10 cellular contexts compared by ENCODE assay signal in the genomic region with DNA sequence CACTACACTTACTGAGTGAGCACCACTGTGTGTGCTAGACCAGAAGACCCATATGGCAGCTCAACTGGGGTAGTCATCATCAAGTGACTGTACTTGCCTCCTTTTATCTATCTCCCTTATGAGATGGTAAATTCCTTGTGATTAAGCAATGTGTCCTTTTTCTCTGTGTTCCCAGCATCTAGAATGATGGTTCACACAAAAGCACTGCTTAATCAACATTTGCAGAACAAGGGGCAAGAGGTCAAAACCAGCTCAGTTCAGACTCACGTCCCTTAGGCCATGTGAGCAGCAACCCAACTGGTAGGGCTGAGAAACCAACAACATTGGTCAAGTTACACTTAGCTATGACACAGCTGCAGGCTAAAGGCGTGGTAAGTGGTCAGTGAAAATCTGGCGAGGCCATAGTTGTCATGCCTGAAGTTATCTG.
DNase-seq lines count a peak whose midpoint lies in the region; ATAC-seq and TF ChIP-seq lines count a peak whose summit lies in the region.
"Had no signal": no experiment of that assay in that cellular context is flagged by ENCODE, and none has a peak within 500 bp of the region (broad histone marks: within the 10 kb centered on the region; RNA-seq: fewer than 3 reads in every experiment).

No MANE protein-coding gene starts in this region.

- TF ChIP-seq CTCF in AG04449 (IDR thresholded peaks at IDR 0.05; ENCODE audit: insufficient read depth, low read length, missing control alignments) (no peak), cardiac fibroblast (IDR thresholded peaks at IDR 0.05; ENCODE audit: low read depth, low read length) (no peak)

- CTCF ChIA-PET in AG04449 (lab: Yijun Ruan, JAX): interaction anchor here (0.9 to 1.8 kb wide), 12 partner anchors 9 to 148 kb away, joined by 3 to 16 read pairs (median 4); partner anchors contain the start of gene TRAM2

- no peaks in the 10 kb centered on the region for H3K27me3 ChIP-seq in effector memory CD4-positive, alpha-beta T cell (replicated peaks; ENCODE audit: control insufficient read depth, insufficient read depth, low read length, poor library complexity, severe bottlenecking)
- H3K27me3 ChIP-seq: BE2C had no signal

- peaks cover 8% of the 10 kb centered on the region for H3K4me1 ChIP-seq in effector memory CD4-positive, alpha-beta T cell (ENCODE audit: control insufficient read depth, insufficient read depth, low read length, poor library complexity, severe bottlenecking)

- no peaks in the 10 kb centered on the region for H3K9me3 ChIP-seq in effector memory CD4-positive, alpha-beta T cell (ENCODE audit: control insufficient read depth, low read length)
- H3K9me3 ChIP-seq: BE2C had no signal

- DNase-seq in AG04449 (ENCODE audit: low read depth, low spot score): peak; percentile 90
- DNase-seq in HS-5 (ENCODE audit: low read depth): peak; percentile 97
- peak; percentile 92 to 99 for DNase-seq in cardiac fibroblast (ENCODE audit: low read depth in 2 of 2)
- DNase-seq in kidney tubule cell (ENCODE audit: low spot score): peak; percentile 96
- no peak for DNase-seq in activated effector memory CD4-positive, alpha-beta T cell treated with Interleukin-2 at 50 U/mL for 16 hours
- DNase-seq in stimulated activated naive CD4-positive, alpha-beta T cell treated with Interleukin-2 at 50 U/mL for 16 hours (lab: John Stamatoyannopoulos, UW): no peak
- no peak for DNase-seq in effector memory CD4-positive, alpha-beta T cell
- DNase-seq: activated naive CD4-positive, alpha-beta T cell treated with Interleukin-2 at 50 U/mL for 16 hours; BE2C had no signal

- POLR2A ChIA-PET in AG04449 (lab: Yijun Ruan, JAX): interaction anchor here (0.5 to 1.7 kb wide), 15 partner anchors 8 to 148 kb away, joined by 3 to 17 read pairs (median 4); partner anchors contain the start of genes EFHC1 and TRAM2

- no peaks in the 10 kb centered on the region for H3K36me3 ChIP-seq in effector memory CD4-positive, alpha-beta T cell (ENCODE audit: control insufficient read depth, insufficient read depth, low read length)
- H3K36me3 ChIP-seq: BE2C had no signal

- no peak overlapping the region for H3K27ac ChIP-seq in effector memory CD4-positive, alpha-beta T cell (ENCODE audit: insufficient read depth, low read length, poor library complexity, severe bottlenecking)

- no peak overlapping the region for H3K4me3 ChIP-seq in AG04449 (ENCODE audit: low read depth, low read length)
- H3K4me3 ChIP-seq in cardiac fibroblast (replicated peaks in 1 of 2; ENCODE audit: low read depth in 2 of 2, low read length in 2 of 2): no peak overlapping the region
- no peak overlapping the region for H3K4me3 ChIP-seq in effector memory CD4-positive, alpha-beta T cell (ENCODE audit: insufficient read depth, low read depth, low read length, poor library complexity, severe bottlenecking)

- no peak for ATAC-seq in HG03039 (IDR thresholded peaks at IDR 0.05; ENCODE audit: unreplicated experiment)

Comparison
In these comparisons a context has a peak if more than half of its experiments do, and no peak if none do; other contexts are left out.
1. DNase-seq: peak in AG04449 (single experiment), HS-5 (single experiment), cardiac fibroblast (2 of 2) and kidney tubule cell (single experiment); none in activated effector memory CD4-positive, alpha-beta T cell treated with Interleukin-2 at 50 U/mL for 16 hours (single experiment), stimulated activated naive CD4-positive, alpha-beta T cell treated with Interleukin-2 at 50 U/mL for 16 hours (single experiment) and effector memory CD4-positive, alpha-beta T cell (0 of 3).